ENCODE assay signal across 22 cellular contexts in the genomic region with DNA sequence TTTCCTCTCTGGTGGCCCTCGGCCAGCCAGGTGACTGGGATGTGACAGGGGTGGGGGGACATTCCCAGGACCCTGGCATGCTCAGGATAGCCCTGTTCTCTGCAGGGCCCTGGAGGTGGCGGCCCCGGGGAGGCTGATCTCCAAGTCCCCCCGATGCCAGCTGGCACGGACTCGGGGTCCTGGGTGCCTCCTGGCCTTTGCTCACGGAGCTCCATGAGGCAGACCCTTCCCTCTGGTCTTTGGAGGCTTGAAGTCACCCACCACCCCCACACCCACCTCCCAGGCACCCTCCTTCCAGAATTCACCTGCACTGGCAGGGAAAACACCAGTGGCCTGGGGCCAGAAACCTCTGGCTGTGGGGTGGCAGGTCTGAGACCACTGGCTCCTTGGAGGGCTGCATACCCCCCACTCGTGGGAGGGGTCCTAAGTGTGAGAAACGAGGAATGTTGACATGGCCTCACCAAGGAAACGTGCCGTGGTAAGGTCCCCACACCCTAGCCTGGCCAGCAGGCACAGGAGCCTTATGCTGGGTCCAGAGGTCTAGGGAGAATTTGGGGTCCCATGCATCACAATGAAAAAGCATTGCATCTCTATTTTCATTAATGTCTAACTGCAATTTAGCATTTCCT.
"Had no signal": no experiment of that assay in that cellular context is flagged by ENCODE, and none has a peak within 500 bp of the region (broad histone marks: within the 10 kb centered on the region; RNA-seq: fewer than 3 reads in every experiment).

No MANE protein-coding gene starts in this region.

- H3K27me3 Mint-ChIP-seq: progenitor cell of endocrine pancreas had no signal

- H3K4me3 ChIP-seq: coronary artery, esophagus squamous epithelium, gastroesophageal sphincter, lung, testis, vagina had no signal

- H3K4me3 Mint-ChIP-seq: activated naive CD4-positive, alpha-beta T cell treated with anti-CD3 and anti-CD28 coated beads, Interleukin-2, amount 10 ng/mL, durations not matched to agents 7 days and 5 days; endodermal cell; neural crest cell; stimulated activated naive B cell treated with anti-CD40 and anti-IgM and Interleukin-4, amounts not matched to agents 10 μg/mL and 1 μg/mL and 100 μg/mL, for 72 hours; T-helper 2 cell treated with Interferon-gamma antibody and Interleukin-4, amounts not matched to agents 5 μg/mL and 100 μg/mL, for 36 hours had no signal

- H3K27ac ChIP-seq: coronary artery, esophagus squamous epithelium, gastroesophageal sphincter, testis, vagina, WERI-Rb-1 had no signal

- DNase-seq: activated CD4-positive, alpha-beta T cell treated with anti-CD3 and anti-CD28 coated beads for 1 hour; activated naive CD4-positive, alpha-beta T cell treated with anti-CD3 and anti-CD28 coated beads, Interleukin-2, amount 10 ng/mL, durations not matched to agents 7 days and 5 days; activated T-cell treated with anti-CD3 and anti-CD28 coated beads, Interleukin-2, amount 50 U/mL, for 48 hours; cerebellar nuclear complex; endodermal cell; esophagus squamous epithelium; islet precursor cell; naive B cell; retina; stimulated activated CD4-positive, alpha-beta T cell treated with anti-CD3 and anti-CD28 coated beads, Interleukin-2, amount 100 ng/mL, for 48 hours; stimulated activated CD8-positive, alpha-beta memory T cell treated with anti-CD3 and anti-CD28 coated beads, Interleukin-4, amount 100 ng/mL, for 48 hours; stimulated activated naive B cell treated with anti-CD40 and anti-IgM and Interleukin-4, amounts not matched to agents 10 μg/mL and 1 μg/mL and 100 μg/mL, for 72 hours; testis; trophoblast cell; WERI-Rb-1 had no signal

- H3K27ac Mint-ChIP-seq: activated naive CD4-positive, alpha-beta T cell treated with anti-CD3 and anti-CD28 coated beads, Interleukin-2, amount 10 ng/mL, durations not matched to agents 7 days and 5 days; endodermal cell; naive B cell; stimulated activated naive B cell treated with anti-CD40 and anti-IgM and Interleukin-4, amounts not matched to agents 10 μg/mL and 1 μg/mL and 100 μg/mL, for 72 hours; T-helper 2 cell treated with Interferon-gamma antibody and Interleukin-4, amounts not matched to agents 5 μg/mL and 100 μg/mL, for 36 hours had no signal

- H3K36me3 Mint-ChIP-seq: activated naive CD4-positive, alpha-beta T cell treated with anti-CD3 and anti-CD28 coated beads, Interleukin-2, amount 10 ng/mL, durations not matched to agents 7 days and 5 days; naive B cell; stimulated activated naive B cell treated with anti-CD40 and anti-IgM and Interleukin-4, amounts not matched to agents 10 μg/mL and 1 μg/mL and 100 μg/mL, for 72 hours had no signal

- H3K27me3 ChIP-seq: gastroesophageal sphincter, testis, vagina had no signal

- H3K9me3 ChIP-seq: esophagus squamous epithelium, gastroesophageal sphincter, testis, vagina had no signal

- H3K4me1 Mint-ChIP-seq: endodermal cell; neural crest cell; stimulated activated naive B cell treated with anti-CD40 and anti-IgM and Interleukin-4, amounts not matched to agents 10 μg/mL and 1 μg/mL and 100 μg/mL, for 72 hours had no signal

- H3K36me3 ChIP-seq: esophagus squamous epithelium, vagina, WERI-Rb-1 had no signal

- ATAC-seq: gastroesophageal sphincter; stimulated activated naive B cell treated with anti-CD40 and anti-IgM and Interleukin-4, amounts not matched to agents 10 μg/mL and 1 μg/mL and 100 μg/mL, for 72 hours had no signal

- H3K4me1 ChIP-seq: esophagus squamous epithelium, gastroesophageal sphincter, testis, vagina had no signal

- H3K9me3 Mint-ChIP-seq: activated naive CD4-positive, alpha-beta T cell treated with anti-CD3 and anti-CD28 coated beads, Interleukin-2, amount 10 ng/mL, durations not matched to agents 7 days and 5 days; endodermal cell; naive B cell; neural crest cell; stimulated activated naive B cell treated with anti-CD40 and anti-IgM and Interleukin-4, amounts not matched to agents 10 μg/mL and 1 μg/mL and 100 μg/mL, for 72 hours; T-helper 2 cell treated with Interferon-gamma antibody and Interleukin-4, amounts not matched to agents 5 μg/mL and 100 μg/mL, for 36 hours had no signal
